29 cellular contexts compared by ENCODE assay signal in the genomic region with DNA sequence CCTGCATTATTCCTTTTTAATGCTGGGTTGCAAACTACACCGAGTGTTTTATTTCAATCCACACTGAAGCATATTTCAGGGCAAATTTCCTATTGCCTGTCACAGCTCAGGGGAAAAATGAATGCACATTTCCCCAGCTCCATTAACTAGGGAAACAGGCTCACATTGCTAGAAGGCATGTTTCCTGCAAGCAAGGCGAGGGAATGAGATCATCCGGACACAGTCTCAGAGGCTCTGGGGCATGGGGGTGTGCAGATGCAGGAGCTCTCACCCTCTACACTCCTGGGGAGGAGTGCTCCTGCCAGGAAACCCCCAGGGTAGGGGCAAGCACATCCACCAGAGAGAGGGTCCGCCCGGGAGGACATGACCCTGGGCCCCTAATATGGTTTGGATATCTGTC. TPM values are rescaled to one million over a fixed set of nuclear protein-coding genes. Genes with fewer than 3 reads are reported as not detected.
"Had no signal": no experiment of that assay in that cellular context is flagged by ENCODE, and none has a peak within 500 bp of the region (broad histone marks: within the 10 kb centered on the region; RNA-seq: fewer than 3 reads in every experiment).

No MANE protein-coding gene starts in this region.

- H3K9me3 Mint-ChIP-seq: endodermal cell; naive thymus-derived CD8-positive, alpha-beta T cell; nephron progenitor cell; stimulated activated memory B cell treated with anti-CD40 and anti-IgM and Interleukin-4, amounts not matched to agents 10 μg/mL and 1 μg/mL and 100 μg/mL, for 72 hours had no signal

- H3K27ac Mint-ChIP-seq: endodermal cell; naive thymus-derived CD8-positive, alpha-beta T cell; nephron progenitor cell; stimulated activated memory B cell treated with anti-CD40 and anti-IgM and Interleukin-4, amounts not matched to agents 10 μg/mL and 1 μg/mL and 100 μg/mL, for 72 hours had no signal

- H3K4me1 Mint-ChIP-seq: endodermal cell; nephron progenitor cell; stimulated activated memory B cell treated with anti-CD40 and anti-IgM and Interleukin-4, amounts not matched to agents 10 μg/mL and 1 μg/mL and 100 μg/mL, for 72 hours had no signal

- DNase-seq: effector CD8-positive, alpha-beta T cell; endodermal cell; foreskin keratinocyte; glutamatergic neuron; heart right ventricle; hippocampal formation; kidney glomerular epithelial cell; left ventricle myocardium superior; lower lobe of right lung; naive thymus-derived CD8-positive, alpha-beta T cell; nephron progenitor cell; sigmoid colon; stimulated activated CD4-positive, alpha-beta T cell treated with anti-CD3 and anti-CD28 coated beads, Interleukin-4, amount 100 ng/mL, for 4 hours; stimulated activated naive CD8-positive, alpha-beta T cell treated with anti-CD3 and anti-CD28 coated beads, Interleukin-15, Interleukin-2, amounts not matched to agents 100 U/mL and 50 U/mL, for 24 hours; substantia nigra; testis; upper lobe of right lung; uterus had no signal

- H3K27ac ChIP-seq: esophagus muscularis mucosa, foreskin keratinocyte, gastroesophageal sphincter, heart right ventricle, lower lobe of right lung, prostate gland, right atrium auricular region, sigmoid colon, testis, tibial artery, upper lobe of right lung, uterus had no signal

- H3K4me3 Mint-ChIP-seq: endodermal cell; naive thymus-derived CD8-positive, alpha-beta T cell; nephron progenitor cell; stimulated activated memory B cell treated with anti-CD40 and anti-IgM and Interleukin-4, amounts not matched to agents 10 μg/mL and 1 μg/mL and 100 μg/mL, for 72 hours had no signal

- H3K36me3 Mint-ChIP-seq: stimulated activated memory B cell treated with anti-CD40 and anti-IgM and Interleukin-4, amounts not matched to agents 10 μg/mL and 1 μg/mL and 100 μg/mL, for 72 hours had no signal

- ATAC-seq: foreskin keratinocyte; gastroesophageal sphincter; heart right ventricle; left ventricle myocardium superior; lower lobe of right lung; naive thymus-derived CD8-positive, alpha-beta T cell; stimulated activated memory B cell treated with anti-CD40 and anti-IgM and Interleukin-4, amounts not matched to agents 10 μg/mL and 1 μg/mL and 100 μg/mL, for 72 hours; stimulated activated naive CD8-positive, alpha-beta T cell treated with anti-CD3 and anti-CD28 coated beads, Interleukin-15, Interleukin-2, amounts not matched to agents 100 U/mL and 50 U/mL, for 24 hours; upper lobe of right lung had no signal

RNA-seq across cellular contexts. Expression of gene SYT2, which starts 24.6 kb away (rescaled TPM):
- total RNA-seq: epithelial cell of proximal tubule; fibroblast of lung; left ventricle myocardium superior; lower lobe of right lung; mesenteric fat pad; myocyte; naive thymus-derived CD8-positive, alpha-beta T cell; osteocyte; right atrium auricular region had no signal
